Comparison of ENCODE assay signal across 9 cellular contexts in the genomic region with DNA sequence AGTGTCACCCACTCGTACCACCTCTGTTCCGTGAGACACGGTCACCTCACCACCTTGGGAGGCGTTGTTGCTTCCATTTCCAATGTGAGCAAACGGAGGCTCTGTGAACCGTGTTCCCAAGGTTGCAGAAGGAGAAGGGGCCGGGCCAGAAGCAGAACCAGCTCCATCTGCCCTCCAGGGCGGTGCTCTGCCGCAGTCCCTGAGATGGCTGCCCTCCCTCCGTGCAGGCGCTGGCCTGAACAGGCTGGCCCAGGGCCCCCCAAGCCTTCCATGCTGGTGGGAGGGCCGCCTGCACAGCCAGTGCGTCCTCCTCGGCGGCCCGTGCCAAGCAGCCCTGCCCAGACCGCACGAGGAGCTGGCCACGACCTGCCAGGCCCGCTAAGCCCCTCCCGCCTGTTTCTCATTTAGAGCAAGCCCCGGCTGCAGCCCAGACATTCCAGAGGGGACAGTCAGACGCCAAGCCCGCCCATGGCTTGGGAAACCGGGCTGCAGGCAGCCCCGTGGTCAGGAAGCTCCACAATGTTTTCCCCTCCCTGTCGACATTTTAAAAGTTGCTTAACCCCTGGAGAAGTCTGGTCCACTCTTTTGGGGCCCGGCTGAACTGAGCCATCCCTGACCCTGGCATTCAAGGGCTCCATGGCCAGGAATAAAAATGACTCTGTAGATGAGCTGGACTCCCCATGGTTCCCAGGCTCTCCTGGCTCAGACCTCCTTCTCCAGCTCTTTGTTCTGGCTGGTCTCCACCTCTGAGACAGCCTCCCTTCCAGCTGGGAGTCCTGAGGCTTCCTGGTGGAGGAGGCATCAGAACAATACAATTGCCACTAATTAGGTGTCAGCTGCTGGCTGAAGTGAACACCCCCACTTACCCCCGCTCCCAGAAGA.
DNase-seq lines count a peak whose midpoint lies in the region; ATAC-seq and TF ChIP-seq lines count a peak whose summit lies in the region.
"Had no signal": no experiment of that assay in that cellular context is flagged by ENCODE, and none has a peak within 500 bp of the region (broad histone marks: within the 10 kb centered on the region; RNA-seq: fewer than 3 reads in every experiment).

No MANE protein-coding gene starts in this region.

- peak overlapping the region; percentile 92 for H4K91ac ChIP-seq in trophoblast cell (ENCODE audit: low read depth, low read length)

- in situ Hi-C loops in GM13976 (cut with MboI; ENCODE audit: low sequenced_read_pairs, unreplicated experiment) = no loop called here

- H3K9me3 ChIP-seq in cardiac muscle cell (ENCODE audit: low read depth) (no peaks in the 10 kb centered on the region), trophoblast cell (ENCODE audit: insufficient read depth, low read depth, low read length) (no peaks in the 10 kb centered on the region)

- peak overlapping the region; percentile 94 for H2BK120ac ChIP-seq in trophoblast cell (ENCODE audit: insufficient read depth, low read length, poor library complexity)

- peak overlapping the region; percentile 87 for H2AFZ ChIP-seq in trophoblast cell (ENCODE audit: insufficient read depth, low read length, poor library complexity)

- peak; percentile 20 for DNase-seq in DMS153 treated with DMSO at 0.1 percent for 48 hours (lab: John Stamatoyannopoulos, UW; ENCODE audit: unreplicated experiment)
- peak; percentile 60 to 76 for DNase-seq in SW 1271 (lab: John Stamatoyannopoulos, UW)
- DNase-seq in cardiac muscle cell (ENCODE audit: low read depth in 1 of 2, low spot score in 1 of 2) = peak; percentile 73 to 95
- DNase-seq in trophoblast cell = peak; percentile 81 to 92
- DNase-seq in NK-92 (lab: John Stamatoyannopoulos, UW; ENCODE audit: unreplicated experiment) = no peak
- no peak for DNase-seq in GM13976 (ENCODE audit: low spot score)
- DNase-seq: activated B cell treated with CpG ODN at 0.5 μM for 24 hours had no signal

- no peak for TF ChIP-seq CTCF in cardiac muscle cell (IDR thresholded peaks at IDR 0.05; ENCODE audit: low read depth, low read length)
- TF ChIP-seq CTCF in GM13976 (IDR thresholded peaks at IDR 0.05; ENCODE audit: borderline replicate concordance, control extremely low read depth, extremely low read depth, insufficient read depth, missing control alignments) = no peak

- peak overlapping the region; percentile 88 for H2BK12ac ChIP-seq in trophoblast cell (ENCODE audit: low read length)

- peak overlapping the region; percentile 82 for H4K8ac ChIP-seq in trophoblast cell (ENCODE audit: low read depth, low read length)

- H2BK5ac ChIP-seq in trophoblast cell (ENCODE audit: low read depth, low read length, poor library complexity) = peak overlapping the region; percentile 85

- peak overlapping the region; percentile 44 for H3K4me2 ChIP-seq in trophoblast cell (ENCODE audit: low read length)

- WGBS in trophoblast cell (ENCODE audit: extremely low coverage, insufficient coverage, insufficient read length) = no CpG with 5 or more reads among the region's 29 CpGs

- H4K12ac ChIP-seq in trophoblast cell (ENCODE audit: low read depth, low read length) = peak overlapping the region; percentile 70

- peak overlapping the region; percentile 50 for H3K14ac ChIP-seq in trophoblast cell (ENCODE audit: low read length)

- no peaks in the 10 kb centered on the region for H3K79me2 ChIP-seq in trophoblast cell (ENCODE audit: control insufficient read depth, insufficient read depth, low read length, poor library complexity)

- H3K27ac ChIP-seq in cardiac muscle cell (no peak overlapping the region), trophoblast cell (ENCODE audit: low read depth, low read length) (peak overlapping the region; percentile 83)

- no peaks in the 10 kb centered on the region for H3K36me3 ChIP-seq in cardiac muscle cell
- no peaks in the 10 kb centered on the region for H3K36me3 ChIP-seq in trophoblast cell (ENCODE audit: control insufficient read depth in 1 of 2, insufficient read depth in 2 of 2, low read length in 2 of 2)

- no peak overlapping the region for H3K23ac ChIP-seq in trophoblast cell (ENCODE audit: low read length)

- no peak overlapping the region for H3K9ac ChIP-seq in trophoblast cell (ENCODE audit: low read length)

- H3K79me1 ChIP-seq in trophoblast cell (ENCODE audit: low read length) = peaks cover 21% of the 10 kb centered on the region

- peak overlapping the region; percentile 62 for H2AK5ac ChIP-seq in trophoblast cell (ENCODE audit: low read length)

- H3K4ac ChIP-seq in trophoblast cell (ENCODE audit: low read depth, low read length) = no peak overlapping the region

- H3K27me3 ChIP-seq in cardiac muscle cell (no peaks in the 10 kb centered on the region), trophoblast cell (ENCODE audit: insufficient read depth, low read length) (no peaks in the 10 kb centered on the region)

- H3K4me1 ChIP-seq in cardiac muscle cell (ENCODE audit: low read depth) = no peaks in the 10 kb centered on the region
- peaks cover 11 to 17% of the 10 kb centered on the region in 2 experiments for H3K4me1 ChIP-seq in trophoblast cell (ENCODE audit: control insufficient read depth in 1 of 2, insufficient read depth in 2 of 2, low read length in 2 of 2)

- H3K18ac ChIP-seq in trophoblast cell (ENCODE audit: low read length) = peak overlapping the region; percentile 92

- H3K4me3 ChIP-seq in cardiac muscle cell (no peak overlapping the region), trophoblast cell (ENCODE audit: low read depth, low read length) (no peak overlapping the region)

- ATAC-seq in HG03108 (IDR thresholded peaks at IDR 0.05; ENCODE audit: unreplicated experiment) (no peak), HG03457 (IDR thresholded peaks at IDR 0.05; ENCODE audit: unreplicated experiment) (no peak)

Comparison
In these comparisons a context has a peak if more than half of its experiments do, and no peak if none do; other contexts are left out.
1. DNase-seq: peak in DMS153 treated with DMSO at 0.1 percent for 48 hours (single experiment), SW 1271 (2 of 2), cardiac muscle cell (2 of 2) and trophoblast cell (2 of 2); none in NK-92 (single experiment) and GM13976 (single experiment).